Comparison of ENCODE assay signal across 14 cellular contexts in genomic region chr6:106373502-106374239, GRCh38. TPM values are rescaled to one million over a fixed set of nuclear protein-coding genes. Genes with fewer than 3 reads are reported as not detected.
DNase-seq lines count a peak whose midpoint lies in the region; ATAC-seq and TF ChIP-seq lines count a peak whose summit lies in the region.
"Had no signal": no experiment of that assay in that cellular context is flagged by ENCODE, and none has a peak within 500 bp of the region (broad histone marks: within the 10 kb centered on the region; RNA-seq: fewer than 3 reads in every experiment).

No MANE protein-coding gene starts in this region.

- H3K27me3 ChIP-seq in HCT116 (ENCODE audit: insufficient read depth, low read length) (no peaks in the 10 kb centered on the region), smooth muscle cell (ENCODE audit: low read depth) (no peaks in the 10 kb centered on the region)

- H3F3A ChIP-seq in smooth muscle cell (ENCODE audit: low read depth), result no peaks in the 10 kb centered on the region

- peak overlapping the region in 1 of 2 experiments; percentile 35; a peak in 2 of 4 replicates for H3K4me3 ChIP-seq in HCT116 (replicated peaks in 1 of 2; ENCODE audit: low read depth in 1 of 2, low read length in 2 of 2)
- no peak overlapping the region for H3K4me3 ChIP-seq in smooth muscle cell
- H3K4me3 ChIP-seq: HAP-1 had no signal

- POLR2A ChIA-PET in HCT116 (lab: Charles Lee), result no interaction called here

- TF ChIP-seq RAD21 in HCT116 (IDR thresholded peaks at IDR 0.05; ENCODE audit: low read depth), result no peak

- DNase-seq in activated CD4-positive, alpha-beta T cell treated with anti-CD3 and anti-CD28 coated beads, Interleukin-2, amount 10 ng/mL, durations not matched to agents 24 days and 14 days, result no peak
- no peak for DNase-seq in activated CD4-positive, alpha-beta T cell treated with anti-CD3 and anti-CD28 coated beads, Interleukin-2, amount 50 U/mL, for 1 hour
- DNase-seq in HCT116 (ENCODE audit: low read depth, low spot score) (no peak), smooth muscle cell (lab: John Stamatoyannopoulos, UW; ENCODE audit: unreplicated experiment) (no peak), NCI-H446 treated with DMSO at 0.1 percent for 48 hours (lab: John Stamatoyannopoulos, UW) (no peak)
- no peak for DNase-seq in central memory CD4-positive, alpha-beta T cell
- DNase-seq: Caco-2; NCI-H1436; NCI-H2029 treated with DMSO at 0.1 percent for 48 hours; NCI-H524 treated with DMSO at 0.1 percent for 48 hours; NK-92 treated with Interleukin-12 subunit alpha and Interleukin-12 subunit beta, amount 100 ng/mL, for 24 hours had no signal

- no peak overlapping the region for H3K27ac ChIP-seq in HCT116 (ENCODE audit: low read depth, low read length)
- H3K27ac ChIP-seq in smooth muscle cell (ENCODE audit: low read depth), result peak overlapping the region; percentile 11

- CTCF ChIA-PET in HCT116 (lab: Charles Lee), result interaction anchor here (6.3 kb wide), 1 partner anchor 13 kb away, joined by 52 read pairs; the partner anchor contains the start of gene CRYBG1

- H2AFZ ChIP-seq in HCT116 (ENCODE audit: low read depth, low read length, poor library complexity, severe bottlenecking) (no peak overlapping the region), smooth muscle cell (ENCODE audit: low read depth) (no peak overlapping the region)

- H3K36me3 Mint-ChIP-seq in activated CD4-positive, alpha-beta T cell treated with anti-CD3 and anti-CD28 coated beads, Interleukin-2, amount 10 ng/mL, durations not matched to agents 24 days and 14 days (ENCODE audit: low read depth), result no peaks in the 10 kb centered on the region
- no peaks in the 10 kb centered on the region for H3K36me3 Mint-ChIP-seq in activated T-helper 17 cell treated with anti-CD3 and anti-CD28 coated beads, Interleukin-2, amount 50 U/mL, for 72 hours (ENCODE audit: low read depth)

- peaks cover 4% of the 10 kb centered on the region for H3K27me3 Mint-ChIP-seq in activated CD4-positive, alpha-beta T cell treated with anti-CD3 and anti-CD28 coated beads, Interleukin-2, amount 10 ng/mL, durations not matched to agents 24 days and 14 days
- H3K27me3 Mint-ChIP-seq in activated T-helper 17 cell treated with anti-CD3 and anti-CD28 coated beads, Interleukin-2, amount 50 U/mL, for 72 hours, result peaks cover 20% of the 10 kb centered on the region

- H3K36me3 ChIP-seq in HCT116 (ENCODE audit: control insufficient read depth in 1 of 2, insufficient read depth in 2 of 2, low read length in 2 of 2) (no peaks in the 10 kb centered on the region), smooth muscle cell (ENCODE audit: low read depth) (no peaks in the 10 kb centered on the region)
- H3K36me3 ChIP-seq: HAP-1 had no signal

- no peak for TF ChIP-seq CTCF in HCT116 (IDR thresholded peaks at IDR 0.05 in 2 of 3, conservative IDR thresholded peaks at IDR 0.05 in 1 of 3; ENCODE audit: borderline replicate concordance in 1 of 3, insufficient read depth in 1 of 3, low read depth in 2 of 3, low read length in 2 of 3)
- TF ChIP-seq CTCF in smooth muscle cell (IDR thresholded peaks at IDR 0.05; ENCODE audit: borderline replicate concordance, insufficient read depth, poor library complexity, severe bottlenecking), result no peak

- peak overlapping the region; percentile 67 for H3K4me2 ChIP-seq in HCT116 (ENCODE audit: low read length)
- no peak overlapping the region for H3K4me2 ChIP-seq in smooth muscle cell

- WGBS in smooth muscle cell (ENCODE audit: low lambda C conversion rate), result 94% methylated on average over 1 of the region's 1 CpG

- no peaks in the 10 kb centered on the region for H3K9me2 ChIP-seq in HCT116 (ENCODE audit: insufficient read depth)

- H3K4me1 ChIP-seq in HCT116 (ENCODE audit: control insufficient read depth in 1 of 2, insufficient read depth in 2 of 2, low read length in 2 of 2), result peaks cover 10 to 59% of the 10 kb centered on the region in 2 experiments
- H3K4me1 ChIP-seq in smooth muscle cell (ENCODE audit: low read depth), result no peaks in the 10 kb centered on the region
- H3K4me1 ChIP-seq: Caco-2, HAP-1 had no signal

- intact Hi-C loops in activated CD4-positive, alpha-beta T cell treated with anti-CD3 and anti-CD28 coated beads, Interleukin-2, amount 10 ng/mL, durations not matched to agents 24 days and 14 days (cut with micrococcal nuclease), result no loop called here
- intact Hi-C loops in HCT116 (cut with micrococcal nuclease), result no loop called here

- RAD21 ChIA-PET in HCT116 (lab: Charles Lee; ENCODE audit: low non-redundant PET in 1 of 2, low total read pairs in 2 of 2, uncharacterized antibody in 2 of 2, unreplicated experiment in 2 of 2), result no interaction called here

- H3K4me3 Mint-ChIP-seq in activated CD4-positive, alpha-beta T cell treated with anti-CD3 and anti-CD28 coated beads, Interleukin-2, amount 10 ng/mL, durations not matched to agents 24 days and 14 days, result no peak overlapping the region
- peak overlapping the region; percentile 40 for H3K4me3 Mint-ChIP-seq in activated T-helper 17 cell treated with anti-CD3 and anti-CD28 coated beads, Interleukin-2, amount 50 U/mL, for 72 hours
- H3K4me3 Mint-ChIP-seq: IgD-negative memory B cell had no signal

- H3K79me2 ChIP-seq in HCT116 (ENCODE audit: insufficient read depth, low read length) (no peaks in the 10 kb centered on the region), smooth muscle cell (ENCODE audit: low read depth) (no peaks in the 10 kb centered on the region)

- TF ChIP-seq POLR2A in HCT116 (IDR thresholded peaks at IDR 0.05; ENCODE audit: borderline replicate concordance, extremely low read depth, insufficient read depth, insufficient read length), result no peak

- peaks cover 13% of the 10 kb centered on the region for H3K4me1 Mint-ChIP-seq in activated CD4-positive, alpha-beta T cell treated with anti-CD3 and anti-CD28 coated beads, Interleukin-2, amount 10 ng/mL, durations not matched to agents 24 days and 14 days
- H3K4me1 Mint-ChIP-seq in activated T-helper 17 cell treated with anti-CD3 and anti-CD28 coated beads, Interleukin-2, amount 50 U/mL, for 72 hours, result no peaks in the 10 kb centered on the region

- no peaks in the 10 kb centered on the region for H3K9me3 Mint-ChIP-seq in activated CD4-positive, alpha-beta T cell treated with anti-CD3 and anti-CD28 coated beads, Interleukin-2, amount 10 ng/mL, durations not matched to agents 24 days and 14 days
- no peaks in the 10 kb centered on the region for H3K9me3 Mint-ChIP-seq in activated T-helper 17 cell treated with anti-CD3 and anti-CD28 coated beads, Interleukin-2, amount 50 U/mL, for 72 hours
- H3K9me3 Mint-ChIP-seq: IgD-negative memory B cell had no signal

- H3K9me3 ChIP-seq in HCT116 (ENCODE audit: control insufficient read depth in 1 of 2, insufficient read depth in 1 of 2, low read depth in 1 of 2, low read length in 2 of 2) (no peaks in the 10 kb centered on the region), smooth muscle cell (replicated peaks; ENCODE audit: low read depth) (no peaks in the 10 kb centered on the region)
- H3K9me3 ChIP-seq: Caco-2, HAP-1 had no signal

- ATAC-seq in HCT116, result no peak
- ATAC-seq in activated T-helper 17 cell treated with anti-CD3 and anti-CD28 coated beads, Interleukin-2, amount 50 U/mL, for 72 hours (replicated peaks), result peak; percentile 49

- peak overlapping the region; percentile 72 for H3K27ac Mint-ChIP-seq in activated CD4-positive, alpha-beta T cell treated with anti-CD3 and anti-CD28 coated beads, Interleukin-2, amount 10 ng/mL, durations not matched to agents 24 days and 14 days
- H3K27ac Mint-ChIP-seq in activated T-helper 17 cell treated with anti-CD3 and anti-CD28 coated beads, Interleukin-2, amount 50 U/mL, for 72 hours, result peak overlapping the region; percentile 72
- H3K27ac Mint-ChIP-seq: IgD-negative memory B cell had no signal

- no peaks in the 10 kb centered on the region for H4K20me1 ChIP-seq in HCT116 (ENCODE audit: insufficient read depth)
- H4K20me1 ChIP-seq in smooth muscle cell (ENCODE audit: low read depth), result no peaks in the 10 kb centered on the region

- H3K9ac ChIP-seq in HCT116 (ENCODE audit: low read length) (0 out of 2 replicates have a peak overlapping the region, but pooled peaks have one; percentile 44), smooth muscle cell (ENCODE audit: low read depth) (no peak overlapping the region)

- BruUV-seq in HCT116 (replicated peaks; lab: Mats Ljungman, UMichigan), result no TSS peak

TF ChIP-seq in HCT116, 20 proteins besides CTCF, POLR2A, EP300 and RAD21 (continues in another document):
- TF ChIP-seq, protein P1, sequence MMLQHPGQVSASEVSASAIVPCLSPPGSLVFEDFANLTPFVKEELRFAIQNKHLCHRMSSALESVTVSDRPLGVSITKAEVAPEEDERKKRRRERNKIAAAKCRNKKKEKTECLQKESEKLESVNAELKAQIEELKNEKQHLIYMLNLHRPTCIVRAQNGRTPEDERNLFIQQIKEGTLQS (IDR thresholded peaks at IDR 0.05), result no peak
- no peak for TF ChIP-seq ZFX (IDR thresholded peaks at IDR 0.05)
- no peak for TF ChIP-seq ZNF274 (IDR thresholded peaks at IDR 0.05; ENCODE audit: low read depth, low read length)

RNA-seq across cellular contexts. Expression of gene CRYBG1, which starts 13.2 kb away (rescaled TPM):
- 9.3 and 10.0 TPM in 2 replicates for total RNA-seq in activated CD4-positive, alpha-beta T cell treated with anti-CD3 and anti-CD28 coated beads, Interleukin-2, amount 10 ng/mL, durations not matched to agents 24 days and 14 days
- total RNA-seq in HCT116 (2021; ENCODE audit: unreplicated experiment) (10.7 TPM), smooth muscle cell (9.0 and 11.9 TPM in 2 replicates)
- 3.9 and 5.1 TPM in 2 replicates for polyA plus RNA-seq in HCT116 (2012)
- total RNA-seq in activated T-helper 17 cell treated with anti-CD3 and anti-CD28 coated beads, Interleukin-2, amount 50 U/mL, for 72 hours, result 10 to 100 TPM; 30.6 to 36.4 TPM
- 0.98 and 2.9 TPM in 2 replicates for polyA plus RNA-seq in smooth muscle cell

RNA-seq across cellular contexts. Expression of gene ATG5, which starts 48.1 kb away (rescaled TPM):
- 29.5 and 30.7 TPM in 2 replicates for total RNA-seq in activated CD4-positive, alpha-beta T cell treated with anti-CD3 and anti-CD28 coated beads, Interleukin-2, amount 10 ng/mL, durations not matched to agents 24 days and 14 days
- total RNA-seq in HCT116 (2021; ENCODE audit: unreplicated experiment), result 39.6 TPM
- 21.1 and 23.6 TPM in 2 replicates for polyA plus RNA-seq in HCT116 (2012)
- total RNA-seq in activated T-helper 17 cell treated with anti-CD3 and anti-CD28 coated beads, Interleukin-2, amount 50 U/mL, for 72 hours, result 10 to 100 TPM; 24.3 to 47.4 TPM
- 33.7 and 50.4 TPM in 2 replicates for total RNA-seq in smooth muscle cell
- polyA plus RNA-seq in smooth muscle cell, result 30.1 and 34.4 TPM in 2 replicates
